Comparison of ENCODE assay signal across 27 cellular contexts in genomic region chr13:101799196-101799595, GRCh38.
"Had no signal": no experiment of that assay in that cellular context is flagged by ENCODE, and none has a peak within 500 bp of the region (broad histone marks: within the 10 kb centered on the region; RNA-seq: fewer than 3 reads in every experiment).

No MANE protein-coding gene starts in this region.

- H3K4me3 Mint-ChIP-seq: activated CD4-positive, alpha-beta memory T cell treated with anti-CD3 and anti-CD28 coated beads, Interleukin-2, amount 10 ng/mL, durations not matched to agents 7 days and 5 days; activated CD4-positive, alpha-beta T cell treated with anti-CD3 and anti-CD28 coated beads, Interleukin-2, amount 10 ng/mL, durations not matched to agents 7 days and 5 days; activated naive CD4-positive, alpha-beta T cell treated with anti-CD3 and anti-CD28 coated beads, Interleukin-2, amount 10 ng/mL, durations not matched to agents 7 days and 5 days; activated naive CD8-positive, alpha-beta T cell treated with anti-CD3 and anti-CD28 coated beads, Interleukin-2, amount 10 ng/mL, durations not matched to agents 7 days and 5 days; activated T-cell treated with anti-CD3 and anti-CD28 coated beads, Interleukin-2, amount 50 U/mL, for 24 hours; activated T-cell treated with anti-CD3 and anti-CD28 coated beads, Interleukin-2, amount 50 U/mL, for 72 hours; brain had no signal

- H3K27ac Mint-ChIP-seq: activated CD4-positive, alpha-beta memory T cell treated with anti-CD3 and anti-CD28 coated beads, Interleukin-2, amount 10 ng/mL, durations not matched to agents 7 days and 5 days; activated CD4-positive, alpha-beta T cell treated with anti-CD3 and anti-CD28 coated beads, Interleukin-2, amount 10 ng/mL, durations not matched to agents 7 days and 5 days; activated naive CD4-positive, alpha-beta T cell treated with anti-CD3 and anti-CD28 coated beads, Interleukin-2, amount 10 ng/mL, durations not matched to agents 7 days and 5 days; activated naive CD4-positive, alpha-beta T cell treated with anti-CD3 and anti-CD28 coated beads, Interleukin-2, amount 50 U/mL, for 72 hours; activated naive CD8-positive, alpha-beta T cell treated with anti-CD3 and anti-CD28 coated beads, Interleukin-2, amount 10 ng/mL, durations not matched to agents 7 days and 5 days; activated T-cell treated with anti-CD3 and anti-CD28 coated beads, Interleukin-2, amount 50 U/mL, for 24 hours; activated T-cell treated with anti-CD3 and anti-CD28 coated beads, Interleukin-2, amount 50 U/mL, for 72 hours; brain had no signal

- H3K4me1 ChIP-seq: ascending aorta, breast epithelium, colonic mucosa had no signal

- H3K27me3 ChIP-seq: ascending aorta, breast epithelium, cardiac muscle cell, colonic mucosa, heart left ventricle had no signal

- H3K27ac ChIP-seq: ascending aorta, breast epithelium, cardiac muscle cell, colonic mucosa, heart left ventricle had no signal

- ATAC-seq: activated naive CD4-positive, alpha-beta T cell treated with anti-CD3 and anti-CD28 coated beads, Interleukin-2, amount 50 U/mL, for 72 hours; activated T-cell treated with anti-CD3 and anti-CD28 coated beads, Interleukin-2, amount 50 U/mL, for 72 hours; esophagus mucosa; heart left ventricle had no signal

- H3K36me3 Mint-ChIP-seq: activated naive CD4-positive, alpha-beta T cell treated with anti-CD3 and anti-CD28 coated beads, Interleukin-2, amount 10 ng/mL, durations not matched to agents 7 days and 5 days; activated naive CD4-positive, alpha-beta T cell treated with anti-CD3 and anti-CD28 coated beads, Interleukin-2, amount 50 U/mL, for 72 hours; activated naive CD8-positive, alpha-beta T cell treated with anti-CD3 and anti-CD28 coated beads, Interleukin-2, amount 10 ng/mL, durations not matched to agents 7 days and 5 days; brain had no signal

- H3K27me3 Mint-ChIP-seq: activated CD4-positive, alpha-beta memory T cell treated with anti-CD3 and anti-CD28 coated beads, Interleukin-2, amount 10 ng/mL, durations not matched to agents 7 days and 5 days; activated CD4-positive, alpha-beta T cell treated with anti-CD3 and anti-CD28 coated beads, Interleukin-2, amount 10 ng/mL, durations not matched to agents 7 days and 5 days; activated naive CD4-positive, alpha-beta T cell treated with anti-CD3 and anti-CD28 coated beads, Interleukin-2, amount 10 ng/mL, durations not matched to agents 7 days and 5 days; activated naive CD8-positive, alpha-beta T cell treated with anti-CD3 and anti-CD28 coated beads, Interleukin-2, amount 10 ng/mL, durations not matched to agents 7 days and 5 days had no signal

- H3K4me3 ChIP-seq: ascending aorta, breast epithelium, cardiac muscle cell, colonic mucosa, heart left ventricle had no signal

- H3K36me3 ChIP-seq: ascending aorta, breast epithelium, cardiac muscle cell, colonic mucosa, heart left ventricle had no signal

- H3K9me3 Mint-ChIP-seq: activated CD4-positive, alpha-beta memory T cell treated with anti-CD3 and anti-CD28 coated beads, Interleukin-2, amount 10 ng/mL, durations not matched to agents 7 days and 5 days; activated CD4-positive, alpha-beta T cell treated with anti-CD3 and anti-CD28 coated beads, Interleukin-2, amount 10 ng/mL, durations not matched to agents 7 days and 5 days; activated naive CD4-positive, alpha-beta T cell treated with anti-CD3 and anti-CD28 coated beads, Interleukin-2, amount 10 ng/mL, durations not matched to agents 7 days and 5 days; activated naive CD8-positive, alpha-beta T cell treated with anti-CD3 and anti-CD28 coated beads, Interleukin-2, amount 10 ng/mL, durations not matched to agents 7 days and 5 days; activated T-cell treated with anti-CD3 and anti-CD28 coated beads, Interleukin-2, amount 50 U/mL, for 24 hours; activated T-cell treated with anti-CD3 and anti-CD28 coated beads, Interleukin-2, amount 50 U/mL, for 72 hours; brain had no signal

- H3K4me1 Mint-ChIP-seq: activated CD4-positive, alpha-beta memory T cell treated with anti-CD3 and anti-CD28 coated beads, Interleukin-2, amount 10 ng/mL, durations not matched to agents 7 days and 5 days; activated CD4-positive, alpha-beta T cell treated with anti-CD3 and anti-CD28 coated beads, Interleukin-2, amount 10 ng/mL, durations not matched to agents 7 days and 5 days; activated naive CD4-positive, alpha-beta T cell treated with anti-CD3 and anti-CD28 coated beads, Interleukin-2, amount 10 ng/mL, durations not matched to agents 7 days and 5 days; activated naive CD8-positive, alpha-beta T cell treated with anti-CD3 and anti-CD28 coated beads, Interleukin-2, amount 10 ng/mL, durations not matched to agents 7 days and 5 days had no signal

- DNase-seq: activated CD4-positive, alpha-beta memory T cell treated with anti-CD3 and anti-CD28 coated beads, Interleukin-2, amount 10 ng/mL, durations not matched to agents 7 days and 5 days; activated CD4-positive, alpha-beta T cell treated with anti-CD3 and anti-CD28 coated beads for 1 hour; activated CD4-positive, alpha-beta T cell treated with anti-CD3 and anti-CD28 coated beads for 4 hours; activated CD4-positive, alpha-beta T cell treated with anti-CD3 and anti-CD28 coated beads, Interleukin-2, amount 10 ng/mL, durations not matched to agents 7 days and 5 days; activated CD4-positive, alpha-beta T cell treated with anti-CD3 and anti-CD28 coated beads, Interleukin-2, amount 50 U/mL, for 4 hours; activated CD8-positive, alpha-beta memory T cell treated with anti-CD3 and anti-CD28 coated beads, Interleukin-2, amount 50 U/mL, for 48 hours; activated gamma-delta T cell; activated naive CD4-positive, alpha-beta T cell; activated naive CD4-positive, alpha-beta T cell treated with anti-CD3 and anti-CD28 coated beads, Interleukin-2, amount 10 ng/mL, durations not matched to agents 7 days and 5 days; activated naive CD8-positive, alpha-beta T cell treated with anti-CD3 and anti-CD28 coated beads, Interleukin-2, amount 10 ng/mL, durations not matched to agents 7 days and 5 days; activated T-cell treated with anti-CD3 and anti-CD28 coated beads for 4 hours; activated T-cell treated with anti-CD3 and anti-CD28 coated beads, Interleukin-2, amount 50 U/mL, for 24 hours; activated T-cell treated with anti-CD3 and anti-CD28 coated beads, Interleukin-2, amount 50 U/mL, for 72 hours; central memory CD4-positive, alpha-beta T cell; cerebellar nuclear complex; colonic mucosa; effector CD8-positive, alpha-beta T cell; foreskin fibroblast; glutamatergic neuron; heart left ventricle; T-helper 2 cell had no signal

- H3K9me3 ChIP-seq: ascending aorta, breast epithelium, colonic mucosa, heart left ventricle had no signal
